Comparison of ENCODE assay signal across 5 cellular contexts in the genomic region with DNA sequence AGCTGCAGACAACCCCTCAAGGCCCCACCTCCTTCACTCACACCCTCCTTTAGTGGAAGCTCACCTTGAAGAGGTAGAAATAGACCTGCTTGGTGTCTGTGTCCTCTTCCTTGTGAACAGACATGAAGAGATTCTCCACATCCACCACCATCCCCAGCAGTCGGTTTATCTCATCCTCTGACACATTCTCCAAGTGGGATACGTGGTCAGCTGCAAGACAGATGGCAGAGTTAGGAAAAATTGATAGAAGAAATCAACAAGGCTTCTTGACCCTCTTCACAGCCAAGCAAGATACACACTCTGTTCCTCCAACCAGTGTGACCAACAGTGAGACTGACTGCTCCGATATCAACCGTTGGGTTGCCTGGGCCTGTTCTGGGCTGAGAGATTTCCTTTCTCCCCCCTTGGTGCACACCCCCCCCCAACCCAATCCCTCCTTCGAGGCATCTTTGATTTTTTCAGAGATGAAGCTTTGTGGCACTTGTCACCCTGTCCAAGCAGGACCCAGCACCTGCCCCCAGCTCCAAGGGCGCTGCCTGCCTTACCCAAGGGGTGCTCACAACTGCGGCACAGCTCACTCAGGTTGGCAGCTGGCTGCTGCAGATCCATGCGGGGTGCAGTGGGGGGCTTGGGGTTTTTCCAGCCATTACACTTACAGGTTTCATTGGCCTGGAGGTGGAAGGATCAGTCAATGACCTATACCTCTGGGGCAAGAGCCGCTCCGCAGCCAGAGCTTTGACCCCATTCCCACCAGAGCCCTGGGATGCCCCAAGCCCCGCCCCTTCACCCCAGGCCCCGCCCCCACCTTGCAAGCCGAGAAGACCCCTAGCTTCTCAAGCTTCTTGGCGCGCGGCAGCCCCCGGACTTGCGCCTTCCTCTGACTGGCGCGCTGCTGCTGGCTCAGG. TPM values are rescaled to one million over a fixed set of nuclear protein-coding genes. Genes with fewer than 3 reads are reported as not detected.
DNase-seq lines count a peak whose midpoint lies in the region; ATAC-seq and TF ChIP-seq lines count a peak whose summit lies in the region.

No MANE protein-coding gene starts in this region.

- no peaks in the 10 kb centered on the region for H3K9me3 ChIP-seq in muscle layer of colon (ENCODE audit: low read length)

- POLR2A ChIA-PET in activated naive CD8-positive, alpha-beta T cell treated with anti-CD3 and anti-CD28 coated beads, Interleukin-2, amount 10 ng/mL, durations not matched to agents 7 days and 5 days (lab: Charles Lee) = interaction anchor here (0.6 to 4.1 kb wide), 18 partner anchors 8 to 1525 kb away, joined by 3 to 28 read pairs (median 4); partner anchors contain the start of genes CNP, DHX58, DNAJC7 and NKIRAS2

- no peaks in the 10 kb centered on the region for H3K9me3 Mint-ChIP-seq in activated naive CD8-positive, alpha-beta T cell treated with anti-CD3 and anti-CD28 coated beads, Interleukin-2, amount 10 ng/mL, durations not matched to agents 7 days and 5 days

- H3K27me3 Mint-ChIP-seq in activated naive CD8-positive, alpha-beta T cell treated with anti-CD3 and anti-CD28 coated beads, Interleukin-2, amount 10 ng/mL, durations not matched to agents 7 days and 5 days = no peaks in the 10 kb centered on the region

- H3K9ac ChIP-seq in muscle layer of colon (ENCODE audit: low read length) = no peak overlapping the region

- peak overlapping the region; percentile 58 for H3K27ac Mint-ChIP-seq in activated naive CD8-positive, alpha-beta T cell treated with anti-CD3 and anti-CD28 coated beads, Interleukin-2, amount 10 ng/mL, durations not matched to agents 7 days and 5 days

- H3K27ac ChIP-seq in HL-60 (replicated peaks) (peak overlapping the region; percentile 76), muscle layer of colon (ENCODE audit: low read depth, low read length) (peak overlapping the region; percentile 7)

- peaks cover 32% of the 10 kb centered on the region for H3K36me3 ChIP-seq in muscle layer of colon (ENCODE audit: insufficient read depth, low read length)

- H3K4me3 Mint-ChIP-seq in activated naive CD8-positive, alpha-beta T cell treated with anti-CD3 and anti-CD28 coated beads, Interleukin-2, amount 10 ng/mL, durations not matched to agents 7 days and 5 days = peak overlapping the region; percentile 71

- H3K27me3 ChIP-seq in HL-60 (ENCODE audit: insufficient read depth, poor library complexity, severe bottlenecking) (no peaks in the 10 kb centered on the region), muscle layer of colon (ENCODE audit: control insufficient read depth in 1 of 2, insufficient read depth in 2 of 2, low read length in 2 of 2) (no peaks in the 10 kb centered on the region)

- H3K4me3 ChIP-seq in HL-60 (replicated peaks; ENCODE audit: insufficient read depth, low read length) (peak overlapping the region; percentile 71), muscle layer of colon (ENCODE audit: low read depth in 1 of 2, low read length in 2 of 2) (peak overlapping the region; percentile 65 to 67)

- H3K36me3 Mint-ChIP-seq in activated naive CD8-positive, alpha-beta T cell treated with anti-CD3 and anti-CD28 coated beads, Interleukin-2, amount 10 ng/mL, durations not matched to agents 7 days and 5 days = peaks cover 13% of the 10 kb centered on the region

- no peak for DNase-seq in HL-60 (ENCODE audit: low read depth in 1 of 2, low spot score in 1 of 2)
- no peak for DNase-seq in activated naive CD8-positive, alpha-beta T cell treated with anti-CD3 and anti-CD28 coated beads, Interleukin-2, amount 10 ng/mL, durations not matched to agents 7 days and 5 days
- no peak for DNase-seq in NCI-H2107 (lab: John Stamatoyannopoulos, UW)

- ATAC-seq in activated naive CD8-positive, alpha-beta T cell treated with anti-CD3 and anti-CD28 coated beads, Interleukin-2, amount 10 ng/mL, durations not matched to agents 7 days and 5 days (ENCODE audit: low read depth) = peak; percentile 8
- no peak for ATAC-seq in GM21528 (IDR thresholded peaks at IDR 0.05; ENCODE audit: low FRiP score, unreplicated experiment)

- no peak for TF ChIP-seq CTCF in HL-60 (IDR thresholded peaks at IDR 0.05; ENCODE audit: insufficient read depth, low read length)

- H3K4me1 ChIP-seq in muscle layer of colon (ENCODE audit: insufficient read depth, low read length) = peaks cover 20% of the 10 kb centered on the region

- H3K4me1 Mint-ChIP-seq in activated naive CD8-positive, alpha-beta T cell treated with anti-CD3 and anti-CD28 coated beads, Interleukin-2, amount 10 ng/mL, durations not matched to agents 7 days and 5 days = peaks cover 19% of the 10 kb centered on the region

RNA-seq across cellular contexts. Expression of gene KAT2A, which starts 0.8 kb away (rescaled TPM):
- total RNA-seq in activated naive CD8-positive, alpha-beta T cell treated with anti-CD3 and anti-CD28 coated beads, Interleukin-2, amount 10 ng/mL, durations not matched to agents 7 days and 5 days = 10 to 100 TPM; 45.1 to 46.9 TPM

RNA-seq across cellular contexts. Expression of gene HSPB9, which starts 2.2 kb away (rescaled TPM):
- total RNA-seq in activated naive CD8-positive, alpha-beta T cell treated with anti-CD3 and anti-CD28 coated beads, Interleukin-2, amount 10 ng/mL, durations not matched to agents 7 days and 5 days = under 1 TPM; 0.31 to 0.36 TPM

RNA-seq across cellular contexts. Expression of gene DHX58, which starts 7.9 kb away (rescaled TPM):
- total RNA-seq in activated naive CD8-positive, alpha-beta T cell treated with anti-CD3 and anti-CD28 coated beads, Interleukin-2, amount 10 ng/mL, durations not matched to agents 7 days and 5 days = 10 to 100 TPM; 68.7 to 77.6 TPM

RNA-seq across cellular contexts. Expression of gene ZNF385C, which starts 22.1 kb away (rescaled TPM):
- under 1 TPM; 0.40 to 0.58 TPM for total RNA-seq in activated naive CD8-positive, alpha-beta T cell treated with anti-CD3 and anti-CD28 coated beads, Interleukin-2, amount 10 ng/mL, durations not matched to agents 7 days and 5 days

RNA-seq across cellular contexts. Expression of gene RAB5C, which starts 34.4 kb away (rescaled TPM):
- total RNA-seq in activated naive CD8-positive, alpha-beta T cell treated with anti-CD3 and anti-CD28 coated beads, Interleukin-2, amount 10 ng/mL, durations not matched to agents 7 days and 5 days = 10 to 100 TPM; 86.7 to 90.5 TPM
